Comparison of ENCODE assay signal across 8 cellular contexts in the genomic region with DNA sequence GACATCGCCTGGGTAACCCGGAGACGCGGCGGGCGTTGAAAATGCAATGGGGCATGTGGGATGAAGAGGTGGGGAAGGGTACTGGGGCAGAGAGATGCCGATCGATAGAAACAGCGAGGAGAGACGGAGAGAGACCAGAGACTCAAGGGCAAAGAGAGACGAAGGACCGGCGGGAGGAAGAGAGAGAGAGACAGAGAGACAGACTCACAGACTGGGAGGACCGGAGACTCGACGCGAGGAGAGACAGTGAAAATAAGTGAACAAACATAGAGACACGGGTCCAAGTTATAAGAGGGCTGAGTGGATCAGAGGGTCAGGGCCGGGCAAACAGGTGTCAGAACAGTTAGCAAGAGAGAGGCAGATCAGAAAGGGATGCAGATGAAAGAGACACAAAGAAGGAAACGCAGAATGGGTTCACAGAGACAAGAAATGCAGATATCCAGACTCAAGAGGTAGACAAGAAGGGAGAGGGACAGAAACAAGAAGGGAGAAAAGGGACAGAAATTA. TPM values are rescaled to one million over a fixed set of nuclear protein-coding genes. Genes with fewer than 3 reads are reported as not detected.
DNase-seq lines count a peak whose midpoint lies in the region; ATAC-seq, FAIRE-seq and TF ChIP-seq lines count a peak whose summit lies in the region.

No MANE protein-coding gene starts in this region.

- H2AFZ ChIP-seq in K562 (ENCODE audit: low read depth, low read length): peak overlapping the region; percentile 99

- TF ChIP-seq RAD21 in K562 (CRISPR knock-in tag; conservative IDR thresholded peaks at IDR 0.05 in 1 of 2, IDR thresholded peaks at IDR 0.05 in 1 of 2): no peak

- no peaks in the 10 kb centered on the region for H3K36me3 Mint-ChIP-seq in type B pancreatic cell

- no peak for TF ChIP-seq EP300 in K562 (IDR thresholded peaks at IDR 0.05; ENCODE audit: low read length)

- H3K9me3 Mint-ChIP-seq in type B pancreatic cell: no peaks in the 10 kb centered on the region

- no peaks in the 10 kb centered on the region for H3K9me1 ChIP-seq in K562 (ENCODE audit: control insufficient read depth, insufficient read depth, low read length)

- no peak for ATAC-seq in K562
- no peak for ATAC-seq in lung (ENCODE audit: insufficient read depth, low FRiP score)
- no peak for ATAC-seq in HG02973 (IDR thresholded peaks at IDR 0.05; ENCODE audit: unreplicated experiment)
- ATAC-seq in HG02981 (IDR thresholded peaks at IDR 0.05; ENCODE audit: unreplicated experiment): no peak

- H3K27ac Mint-ChIP-seq in type B pancreatic cell: peak overlapping the region; percentile 100

- H3K36me3 ChIP-seq in cardiac muscle cell (no peaks in the 10 kb centered on the region), K562 (ENCODE audit: control insufficient read depth, insufficient read depth, low read length) (peaks cover 44% of the 10 kb centered on the region; the same call in 2 of the 3 replicates), lung (ENCODE audit: control insufficient read depth in 2 of 2, insufficient read depth in 2 of 2, low read length in 2 of 2) (peaks cover 0 to 19% of the 10 kb centered on the region in 2 donors)

- peaks cover 28% of the 10 kb centered on the region for H3K4me1 Mint-ChIP-seq in type B pancreatic cell (ENCODE audit: unreplicated experiment)

- H3K27me3 ChIP-seq in cardiac muscle cell: no peaks in the 10 kb centered on the region
- H3K27me3 ChIP-seq in K562 (ENCODE audit: control insufficient read depth in 2 of 2, insufficient read depth in 2 of 2, low read length in 2 of 2): no peaks in the 10 kb centered on the region
- no peaks in the 10 kb centered on the region for H3K27me3 ChIP-seq in lung (ENCODE audit: control insufficient read depth, insufficient read depth)

- H3K4me1 ChIP-seq in cardiac muscle cell (ENCODE audit: low read depth): no peaks in the 10 kb centered on the region
- peaks cover 25 to 38% of the 10 kb centered on the region in 2 experiments; a peak in 4 of 5 replicates for H3K4me1 ChIP-seq in K562 (replicated peaks in 1 of 2; ENCODE audit: control insufficient read depth in 2 of 2, insufficient read depth in 2 of 2, low read length in 2 of 2)
- peaks cover 0 to 5% of the 10 kb centered on the region in 2 donors for H3K4me1 ChIP-seq in lung (ENCODE audit: control insufficient read depth in 2 of 2, insufficient read depth in 2 of 2, low read length in 2 of 2)

- peak overlapping the region; percentile 94 for H3K27ac ChIP-seq in cardiac muscle cell
- H3K27ac ChIP-seq in K562 (ENCODE audit: extremely low read depth, low read depth, low read length): peak overlapping the region; percentile 99
- peak overlapping the region; percentile 46 to 96 for H3K27ac ChIP-seq in lung (ENCODE audit: low read depth in 1 of 2, low read length in 1 of 2)

- H3K4me2 ChIP-seq in K562 (ENCODE audit: insufficient read depth, low read length): peak overlapping the region; percentile 96

- in situ Hi-C loops in K562 (cut with MboI): no loop called here

- H3K9ac ChIP-seq in K562 (ENCODE audit: insufficient read depth in 1 of 2, low read depth in 2 of 2, low read length in 2 of 2): peak overlapping the region; percentile 80 to 97

- TF ChIP-seq POLR2A in K562 (conservative IDR thresholded peaks at IDR 0.05): no peak

- H3K9me3 ChIP-seq in cardiac muscle cell (ENCODE audit: low read depth): no peaks in the 10 kb centered on the region
- no peaks in the 10 kb centered on the region for H3K9me3 ChIP-seq in K562 (replicated peaks; ENCODE audit: control insufficient read depth, insufficient read depth, low read depth, low read length)
- H3K9me3 ChIP-seq in lung (ENCODE audit: control insufficient read depth in 2 of 2, insufficient read depth in 1 of 2, low read length in 1 of 2): no peaks in the 10 kb centered on the region

- H3K4me3 ChIP-seq in cardiac muscle cell (peak overlapping the region; percentile 64), K562 (peak overlapping the region; percentile 71), lung (peak overlapping the region; percentile 44)

- no peak for DNase-seq in cardiac muscle cell (ENCODE audit: low read depth in 1 of 2, low spot score in 1 of 2)
- DNase-seq in cardiac septum (ENCODE audit: low spot score): no peak
- no peak for DNase-seq in K562 (ENCODE audit: extremely low read depth in 1 of 4, low spot score in 3 of 4)
- no peak for DNase-seq in lung (ENCODE audit: low spot score)
- DNase-seq in type B pancreatic cell (ENCODE audit: extremely low spot score, unreplicated experiment): no peak
- no peak for DNase-seq in COLO668 (lab: John Stamatoyannopoulos, UW; ENCODE audit: unreplicated experiment)

- CTCF ChIA-PET in K562 (lab: Yijun Ruan, JAX; ENCODE audit: low intra/inter-chr PET ratio): no interaction called here

- POLR2A ChIA-PET in K562 (lab: Yijun Ruan, JAX): no interaction called here

- BruUV-seq in K562 (replicated peaks; lab: Mats Ljungman, UMichigan): no TSS peak

- under 1% methylated on average over 20 of the region's 20 CpGs for WGBS in K562 (ENCODE audit: insufficient coverage, low coverage, missing lambda C conversion rate)
- 1 to 3% methylated on average over 20 of the region's 20 CpGs for WGBS in lung, 2 donors

- intact Hi-C loops in cardiac septum (cut with DNase I): no loop called here
- intact Hi-C loops in K562 (cut with micrococcal nuclease): loop anchor here (2.0 kb wide), 1 partner anchor 53 kb away; no protein-coding TSS in a partner anchor

- no peaks in the 10 kb centered on the region for H3K27me3 Mint-ChIP-seq in type B pancreatic cell

- peak overlapping the region; percentile 100 for H3K4me3 Mint-ChIP-seq in type B pancreatic cell

- FAIRE-seq in K562 (lab: Jason Lieb, UNC): no peak

- peaks cover 34% of the 10 kb centered on the region for H3K79me2 ChIP-seq in K562 (ENCODE audit: control insufficient read depth, insufficient read depth, low read length)

- TF ChIP-seq CTCF in cardiac muscle cell (IDR thresholded peaks at IDR 0.05; ENCODE audit: low read depth, low read length) (no peak), K562 (IDR thresholded peaks at IDR 0.05 in 2 of 3, conservative IDR thresholded peaks at IDR 0.05 in 1 of 3; ENCODE audit: insufficient read depth in 2 of 3, low read depth in 1 of 3, low read length in 3 of 3) (no peak), lung (IDR thresholded peaks at IDR 0.05; ENCODE audit: control extremely low read depth, extremely low read depth) (no peak), type B pancreatic cell (conservative IDR thresholded peaks at IDR 0.05) (no peak)

- H4K20me1 ChIP-seq in K562 (replicated peaks; ENCODE audit: control insufficient read depth, insufficient read depth, low read length): no peaks in the 10 kb centered on the region

RNA-seq across cellular contexts. Expression of a gene that starts 0.6 kb away (rescaled TPM):
- 51.1 TPM in 2 replicates for total RNA-seq in cardiac muscle cell
- polyA plus RNA-seq in cardiac muscle cell: 25.1 and 34.7 TPM in 2 replicates
- total RNA-seq in cardiac septum: 12.4 TPM
- total RNA-seq in K562 (2011; cell fraction: chromatin; rRNA removed; ENCODE audit: low replicate concordance): 118 and 203 TPM in 2 replicates
- 122 and 125 TPM in 2 replicates for total RNA-seq in K562 (2011; cell fraction: nucleolus; rRNA removed)
- 136 and 199 TPM in 2 replicates for total RNA-seq in K562 (2011; cell fraction: nucleoplasm; rRNA removed)
- total RNA-seq in K562 (2014; rRNA removed): 11.5 and 13.3 TPM in 2 replicates
- total RNA-seq in K562 (2014; rRNA removed; fragmentation: Illumina TruSeq; extraction: Trizol): 5.7 and 6.5 TPM in 2 replicates
- total RNA-seq in K562 (2015; rRNA removed; fragmentation: Illumina TruSeq; extraction: Trizol): 7.2 and 8.3 TPM in 2 replicates
- total RNA-seq in K562 (2021): 18.8 and 19.8 TPM in 2 replicates
- polyA plus RNA-seq in K562 (2011; rRNA removed): 17.0 and 25.4 TPM in 2 replicates
- 15.8 and 20.8 TPM in 2 replicates for polyA plus RNA-seq in K562 (2011; cell fraction: cytosol; rRNA removed)
- polyA plus RNA-seq in K562 (2011; cell fraction: nucleus; rRNA removed): 140 and 224 TPM in 2 replicates
- 14.1 and 31.8 TPM in 2 replicates for polyA plus RNA-seq in K562 (2012)
- polyA plus RNA-seq in K562 (2014; fragmentation: Illumina TruSeq; extraction: Trizol): 13.4 and 15.1 TPM in 2 replicates
- 1 to 10 TPM in 1 of 2 experiments, under 1 TPM in 1; 0.31 to 1.6 TPM for polyA plus RNA-seq in K562 (2014; fragmentation: Nextera tagmentation; extraction: Ambion mirVana)
- 28.2 and 29.3 TPM in 2 replicates for polyA plus RNA-seq in K562 (2014; rRNA removed)
- polyA minus RNA-seq in K562 (2011; rRNA and poly(A)+ RNA removed): 7.8 and 8.5 TPM in 2 replicates
- polyA minus RNA-seq in K562 (2011; cell fraction: cytosol; rRNA and poly(A)+ RNA removed): 5.7 and 10.1 TPM in 2 replicates
- 27.2 and 29.3 TPM in 2 replicates for polyA minus RNA-seq in K562 (2011; cell fraction: nucleus; rRNA and poly(A)+ RNA removed)
- 10 to 100 TPM; 28.4 to 37.5 TPM for total RNA-seq in lung
- 10 to 100 TPM; 19.2 to 31.7 TPM for polyA plus RNA-seq in lung
- total RNA-seq in type B pancreatic cell (ENCODE audit: low replicate concordance): 22.9 and 30.0 TPM in 2 replicates

RNA-seq across cellular contexts. Expression of a gene that starts 15.3 kb away (rescaled TPM):
- total RNA-seq in cardiac muscle cell: 70.8 and 79.0 TPM in 2 replicates
- polyA plus RNA-seq in cardiac muscle cell: 169 and 177 TPM in 2 replicates
- 111 TPM for total RNA-seq in cardiac septum
- 47.2 and 87.3 TPM in 2 replicates for total RNA-seq in K562 (2011; cell fraction: chromatin; rRNA removed; ENCODE audit: low replicate concordance)
- 77.7 and 87.6 TPM in 2 replicates for total RNA-seq in K562 (2011; cell fraction: nucleolus; rRNA removed)
- 51.2 and 56.4 TPM in 2 replicates for total RNA-seq in K562 (2011; cell fraction: nucleoplasm; rRNA removed)
- 101 and 139 TPM in 2 replicates for total RNA-seq in K562 (2014; rRNA removed)
- total RNA-seq in K562 (2014; rRNA removed; fragmentation: Illumina TruSeq; extraction: Trizol): 79.2 and 81.1 TPM in 2 replicates
- 85.7 and 86.5 TPM in 2 replicates for total RNA-seq in K562 (2015; rRNA removed; fragmentation: Illumina TruSeq; extraction: Trizol)
- total RNA-seq in K562 (2021): 127 and 131 TPM in 2 replicates
- 92.0 and 117 TPM in 2 replicates for polyA plus RNA-seq in K562 (2011; rRNA removed)
- polyA plus RNA-seq in K562 (2011; cell fraction: cytosol; rRNA removed): 81.3 and 96.5 TPM in 2 replicates
- polyA plus RNA-seq in K562 (2011; cell fraction: nucleus; rRNA removed): 119 and 126 TPM in 2 replicates
- polyA plus RNA-seq in K562 (2012): 112 and 160 TPM in 2 replicates
- polyA plus RNA-seq in K562 (2014; fragmentation: Illumina TruSeq; extraction: Trizol): 137 and 163 TPM in 2 replicates
- polyA plus RNA-seq in K562 (2014; fragmentation: Nextera tagmentation; extraction: Ambion mirVana): 1 to 10 TPM in 1 of 2 experiments, under 1 TPM in 1; 0.92 to 1.5 TPM
- 84.8 and 96.4 TPM in 2 replicates for polyA plus RNA-seq in K562 (2014; rRNA removed)
- 69.1 and 92.2 TPM in 2 replicates for polyA minus RNA-seq in K562 (2011; rRNA and poly(A)+ RNA removed)
- polyA minus RNA-seq in K562 (2011; cell fraction: cytosol; rRNA and poly(A)+ RNA removed): 57.2 and 68.0 TPM in 2 replicates
- 15.5 and 29.4 TPM in 2 replicates for polyA minus RNA-seq in K562 (2011; cell fraction: nucleus; rRNA and poly(A)+ RNA removed)
- 10 to 100 TPM; 25.9 to 55.6 TPM for total RNA-seq in lung
- polyA plus RNA-seq in lung: 10 to 100 TPM; 55.7 to 60.7 TPM
- 78.0 and 81.9 TPM in 2 replicates for total RNA-seq in type B pancreatic cell (ENCODE audit: low replicate concordance)

RNA-seq across cellular contexts. Expression of a gene that starts 18.8 kb away (rescaled TPM):
- 223 and 265 TPM in 2 replicates for total RNA-seq in cardiac muscle cell
- polyA plus RNA-seq in cardiac muscle cell: 247 and 319 TPM in 2 replicates
- total RNA-seq in cardiac septum: 138 TPM
- 34.9 and 55.0 TPM in 2 replicates for total RNA-seq in K562 (2011; cell fraction: chromatin; rRNA removed; ENCODE audit: low replicate concordance)
- total RNA-seq in K562 (2011; cell fraction: nucleolus; rRNA removed): 42.5 and 47.5 TPM in 2 replicates
- 36.2 and 43.3 TPM in 2 replicates for total RNA-seq in K562 (2011; cell fraction: nucleoplasm; rRNA removed)
- total RNA-seq in K562 (2014; rRNA removed): 127 and 142 TPM in 2 replicates
- total RNA-seq in K562 (2014; rRNA removed; fragmentation: Illumina TruSeq; extraction: Trizol): 49.3 and 58.4 TPM in 2 replicates
- 86.9 and 87.2 TPM in 2 replicates for total RNA-seq in K562 (2015; rRNA removed; fragmentation: Illumina TruSeq; extraction: Trizol)
- 88.4 and 89.8 TPM in 2 replicates for total RNA-seq in K562 (2021)
- polyA plus RNA-seq in K562 (2011; rRNA removed): 81.7 and 86.7 TPM in 2 replicates
- polyA plus RNA-seq in K562 (2011; cell fraction: cytosol; rRNA removed): 111 and 116 TPM in 2 replicates
- polyA plus RNA-seq in K562 (2011; cell fraction: nucleus; rRNA removed): 72.3 and 77.4 TPM in 2 replicates
- polyA plus RNA-seq in K562 (2012): 122 and 150 TPM in 2 replicates
- polyA plus RNA-seq in K562 (2014; fragmentation: Illumina TruSeq; extraction: Trizol): 110 and 112 TPM in 2 replicates
- 10 to 100 TPM; 57.6 to 71.1 TPM for polyA plus RNA-seq in K562 (2014; fragmentation: Nextera tagmentation; extraction: Ambion mirVana)
- 154 and 159 TPM in 2 replicates for polyA plus RNA-seq in K562 (2014; rRNA removed)
- polyA minus RNA-seq in K562 (2011; rRNA and poly(A)+ RNA removed): 162 and 173 TPM in 2 replicates
- 59.5 and 70.2 TPM in 2 replicates for polyA minus RNA-seq in K562 (2011; cell fraction: cytosol; rRNA and poly(A)+ RNA removed)
- 15.3 and 24.0 TPM in 2 replicates for polyA minus RNA-seq in K562 (2011; cell fraction: nucleus; rRNA and poly(A)+ RNA removed)
- 100 to 1,000 TPM in 1 of 2 donors, 10 to 100 TPM in 1; 87.7 to 156 TPM for total RNA-seq in lung
- polyA plus RNA-seq in lung: 100 to 1,000 TPM; 227 to 309 TPM
- total RNA-seq in type B pancreatic cell (ENCODE audit: low replicate concordance): 86.5 and 97.7 TPM in 2 replicates

RNA-seq across cellular contexts. Expression of a gene that starts 29.8 kb away (rescaled TPM):
- total RNA-seq in cardiac muscle cell (563 and 650 TPM in 2 replicates), cardiac septum (140 TPM), K562 (2014; rRNA removed) (779 and 1,386 TPM in 2 replicates), K562 (2014; rRNA removed; fragmentation: Illumina TruSeq; extraction: Trizol) (358 and 467 TPM in 2 replicates), K562 (2015; rRNA removed; fragmentation: Illumina TruSeq; extraction: Trizol) (523 and 570 TPM in 2 replicates), K562 (2021) (752 and 797 TPM in 2 replicates), lung (100 to 1,000 TPM; 171 to 250 TPM), type B pancreatic cell (ENCODE audit: low replicate concordance) (401 and 679 TPM in 2 replicates)
- polyA plus RNA-seq in cardiac muscle cell (303 and 343 TPM in 2 replicates), K562 (2011; rRNA removed) (434 and 1,024 TPM in 2 replicates), K562 (2014; fragmentation: Illumina TruSeq; extraction: Trizol) (640 and 764 TPM in 2 replicates), K562 (2014; fragmentation: Nextera tagmentation; extraction: Ambion mirVana) (10 to 100 TPM; 12.1 to 29.3 TPM), K562 (2014; rRNA removed) (490 and 541 TPM in 2 replicates), lung (100 to 1,000 TPM; 175 to 188 TPM)
- total RNA-seq in K562 (2011; cell fraction: chromatin; rRNA removed; ENCODE audit: low replicate concordance): 526 and 1,695 TPM in 2 replicates
- total RNA-seq in K562 (2011; cell fraction: nucleolus; rRNA removed): 1,048 and 1,300 TPM in 2 replicates
- 609 and 709 TPM in 2 replicates for total RNA-seq in K562 (2011; cell fraction: nucleoplasm; rRNA removed)
- polyA plus RNA-seq in K562 (2011; cell fraction: cytosol; rRNA removed): 553 and 1,059 TPM in 2 replicates
- polyA plus RNA-seq in K562 (2011; cell fraction: nucleus; rRNA removed): 1,513 and 2,015 TPM in 2 replicates
- 1,261 and 1,407 TPM in 2 replicates for polyA plus RNA-seq in K562 (2012)
- polyA minus RNA-seq in K562 (2011; rRNA and poly(A)+ RNA removed): 826 and 1,247 TPM in 2 replicates
- 1,076 and 1,289 TPM in 2 replicates for polyA minus RNA-seq in K562 (2011; cell fraction: cytosol; rRNA and poly(A)+ RNA removed)
- 406 and 505 TPM in 2 replicates for polyA minus RNA-seq in K562 (2011; cell fraction: nucleus; rRNA and poly(A)+ RNA removed)

RNA-seq across cellular contexts. Expression of a gene that starts 54.1 kb away (rescaled TPM):
- 22.8 and 26.3 TPM in 2 replicates for total RNA-seq in cardiac muscle cell
- 29.4 and 34.6 TPM in 2 replicates for polyA plus RNA-seq in cardiac muscle cell
- total RNA-seq in cardiac septum: 13.8 TPM
- 5.0 and 18.1 TPM in 2 replicates for total RNA-seq in K562 (2011; cell fraction: chromatin; rRNA removed; ENCODE audit: low replicate concordance)
- total RNA-seq in K562 (2011; cell fraction: nucleolus; rRNA removed): 20.8 and 21.2 TPM in 2 replicates
- 9.8 and 10.9 TPM in 2 replicates for total RNA-seq in K562 (2011; cell fraction: nucleoplasm; rRNA removed)
- total RNA-seq in K562 (2014; rRNA removed): 7.2 and 7.8 TPM in 2 replicates
- total RNA-seq in K562 (2014; rRNA removed; fragmentation: Illumina TruSeq; extraction: Trizol): 0.32 and 0.58 TPM in 2 replicates
- total RNA-seq in K562 (2015; rRNA removed; fragmentation: Illumina TruSeq; extraction: Trizol): 2.2 and 2.7 TPM in 2 replicates
- 14.0 and 16.1 TPM in 2 replicates for total RNA-seq in K562 (2021)
- 1.4 and 4.0 TPM in 2 replicates for polyA plus RNA-seq in K562 (2011; rRNA removed)
- 3.6 and 10.4 TPM in 2 replicates for polyA plus RNA-seq in K562 (2011; cell fraction: cytosol; rRNA removed)
- 7.2 and 14.2 TPM in 2 replicates for polyA plus RNA-seq in K562 (2011; cell fraction: nucleus; rRNA removed)
- 11.7 TPM in 2 replicates for polyA plus RNA-seq in K562 (2012)
- 1.8 and 4.7 TPM in 2 replicates for polyA plus RNA-seq in K562 (2014; fragmentation: Illumina TruSeq; extraction: Trizol)
- under 1 TPM; 0.08 to 0.13 TPM for polyA plus RNA-seq in K562 (2014; fragmentation: Nextera tagmentation; extraction: Ambion mirVana)
- 5.8 and 6.8 TPM in 2 replicates for polyA plus RNA-seq in K562 (2014; rRNA removed)
- 1.9 and 2.0 TPM in 2 replicates for polyA minus RNA-seq in K562 (2011; rRNA and poly(A)+ RNA removed)
- 5.1 and 6.6 TPM in 2 replicates for polyA minus RNA-seq in K562 (2011; cell fraction: cytosol; rRNA and poly(A)+ RNA removed)
- polyA minus RNA-seq in K562 (2011; cell fraction: nucleus; rRNA and poly(A)+ RNA removed): 10.7 and 11.2 TPM in 2 replicates
- total RNA-seq in lung: 10 to 100 TPM in 1 of 2 donors, 1 to 10 TPM in 1; 6.0 to 20.2 TPM
- polyA plus RNA-seq in lung: 1 to 10 TPM; 7.7 to 9.6 TPM
- 18.6 and 20.2 TPM in 2 replicates for total RNA-seq in type B pancreatic cell (ENCODE audit: low replicate concordance)
